Comparison of ENCODE assay signal across 8 cellular contexts in the genomic region with DNA sequence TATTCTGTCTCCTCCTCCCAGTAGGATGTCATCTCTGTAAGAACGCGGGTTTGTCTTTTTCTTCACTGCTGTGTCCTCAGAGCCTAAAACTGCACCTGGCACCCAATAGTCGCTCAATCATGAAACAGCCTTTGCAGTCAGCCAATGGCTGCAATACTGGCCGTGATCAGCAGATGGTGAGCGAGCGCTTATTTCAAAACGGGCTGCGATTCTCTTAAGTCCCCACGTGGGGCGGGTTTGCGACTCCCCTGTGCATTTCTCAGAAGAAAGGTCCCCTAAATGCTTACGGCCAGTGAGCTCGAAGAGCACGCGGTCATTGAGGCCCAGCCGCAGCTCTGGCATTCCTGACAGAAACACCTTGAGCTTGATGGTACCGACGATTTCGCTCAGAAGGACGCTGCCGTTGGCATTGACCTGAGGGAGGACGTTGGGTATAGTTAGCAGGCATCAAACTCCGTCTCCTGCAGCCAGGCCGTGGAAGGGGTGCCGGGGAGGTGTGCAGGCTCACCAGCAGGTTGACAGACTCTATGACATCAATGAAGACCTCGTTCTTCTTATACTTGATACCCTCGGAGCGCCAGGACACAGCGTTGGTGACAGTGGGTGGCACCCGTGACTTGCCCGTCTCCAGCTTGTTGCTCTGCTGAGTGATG. TPM values are rescaled to one million over a fixed set of nuclear protein-coding genes. Genes with fewer than 3 reads are reported as not detected.
DNase-seq lines count a peak whose midpoint lies in the region; ATAC-seq and TF ChIP-seq lines count a peak whose summit lies in the region.

No MANE protein-coding gene starts in this region.

- peaks cover 7% of the 10 kb centered on the region for H3K4me1 ChIP-seq in DND-41 (ENCODE audit: insufficient read depth, low read length)
- H3K4me1 ChIP-seq in KMS-11 (ENCODE audit: low read depth, poor library complexity, severe bottlenecking), result no peaks in the 10 kb centered on the region

- no peaks in the 10 kb centered on the region for H3K36me3 Mint-ChIP-seq in activated T-cell treated with anti-CD3 and anti-CD28 coated beads, Interleukin-2, amount 50 U/mL, for 4 hours (ENCODE audit: insufficient read depth)
- no peaks in the 10 kb centered on the region for H3K36me3 Mint-ChIP-seq in neural crest cell (ENCODE audit: low read depth)

- H3K4me3 ChIP-seq in DND-41 (ENCODE audit: low read depth in 1 of 2, low read length in 2 of 2) (no peak overlapping the region), KMS-11 (IDR thresholded peaks at IDR 0.05; ENCODE audit: insufficient read depth, low read depth, low read length) (no peak overlapping the region)

- H3K4me2 ChIP-seq in DND-41 (ENCODE audit: insufficient read depth, low read length) (peak overlapping the region; percentile 50; the same call in 1 of the 2 replicates), KMS-11 (peak overlapping the region; percentile 18; the same call in 1 of the 2 replicates)

- no peaks in the 10 kb centered on the region for H3K9me3 Mint-ChIP-seq in activated T-cell treated with anti-CD3 and anti-CD28 coated beads, Interleukin-2, amount 50 U/mL, for 4 hours
- no peaks in the 10 kb centered on the region for H3K9me3 Mint-ChIP-seq in neural crest cell

- H3K27ac ChIP-seq in DND-41 (ENCODE audit: low read length), result no peak overlapping the region
- H3K27ac ChIP-seq in KMS-11, result no peak overlapping the region

- DNase-seq in DND-41 (peak; percentile 90), RKO (ENCODE audit: low spot score) (peak; percentile 95), fibroblast of peridontal ligament (ENCODE audit: extremely low read depth) (peak; percentile 93), neural crest cell (ENCODE audit: low read depth, low spot score) (peak; percentile 93)
- peak; percentile 90 for DNase-seq in activated T-cell treated with anti-CD3 and anti-CD28 coated beads, Interleukin-2, amount 50 U/mL, for 4 hours
- peak; percentile 92 for DNase-seq in stimulated activated naive CD8-positive, alpha-beta T cell treated with anti-CD3 and anti-CD28 coated beads, Interleukin-15, Interleukin-2, amounts not matched to agents 100 U/mL and 50 U/mL, for 24 hours

- no peak overlapping the region for H3K9ac ChIP-seq in DND-41 (ENCODE audit: low read depth, low read length)
- no peak overlapping the region for H3K9ac ChIP-seq in KMS-11

- H3K4me3 Mint-ChIP-seq in activated T-cell treated with anti-CD3 and anti-CD28 coated beads, Interleukin-2, amount 50 U/mL, for 4 hours, result no peak overlapping the region
- no peak overlapping the region for H3K4me3 Mint-ChIP-seq in neural crest cell

- H3K27me3 ChIP-seq in DND-41 (ENCODE audit: insufficient read depth, low read length, poor library complexity), result no peaks in the 10 kb centered on the region
- H3K27me3 ChIP-seq in KMS-11 (ENCODE audit: insufficient read depth, low read depth), result peaks cover 23% of the 10 kb centered on the region

- no peaks in the 10 kb centered on the region for H4K20me1 ChIP-seq in DND-41 (ENCODE audit: insufficient read depth, low read length)
- H4K20me1 ChIP-seq in KMS-11 (ENCODE audit: insufficient read depth), result no peaks in the 10 kb centered on the region

- H3K9me3 ChIP-seq in DND-41 (ENCODE audit: insufficient read depth, low read length, severe bottlenecking), result no peaks in the 10 kb centered on the region

- H3K36me3 ChIP-seq in DND-41 (ENCODE audit: insufficient read depth, low read length), result no peaks in the 10 kb centered on the region
- H3K36me3 ChIP-seq in KMS-11 (ENCODE audit: insufficient read depth), result no peaks in the 10 kb centered on the region

- peak overlapping the region; percentile 60 for H2AFZ ChIP-seq in DND-41 (ENCODE audit: low read depth, low read length)
- peak overlapping the region; percentile 63 for H2AFZ ChIP-seq in KMS-11 (ENCODE audit: low read depth)

- ATAC-seq in DND-41 (ENCODE audit: insufficient read depth, low read depth), result peak; percentile 96
- peak; percentile 92 for ATAC-seq in activated T-cell treated with anti-CD3 and anti-CD28 coated beads, Interleukin-2, amount 50 U/mL, for 4 hours
- peak; percentile 90 for ATAC-seq in stimulated activated naive CD8-positive, alpha-beta T cell treated with anti-CD3 and anti-CD28 coated beads, Interleukin-15, Interleukin-2, amounts not matched to agents 100 U/mL and 50 U/mL, for 24 hours
- ATAC-seq in HG02571 (IDR thresholded peaks at IDR 0.05; ENCODE audit: unreplicated experiment), result no peak

- no peaks in the 10 kb centered on the region for H3K79me2 ChIP-seq in DND-41 (ENCODE audit: insufficient read depth, low read length)
- H3K79me2 ChIP-seq in KMS-11 (ENCODE audit: insufficient read depth, low read depth), result no peaks in the 10 kb centered on the region

- H3K27me3 Mint-ChIP-seq in activated T-cell treated with anti-CD3 and anti-CD28 coated beads, Interleukin-2, amount 50 U/mL, for 4 hours (ENCODE audit: low read depth), result no peaks in the 10 kb centered on the region
- peaks cover 26% of the 10 kb centered on the region for H3K27me3 Mint-ChIP-seq in neural crest cell (ENCODE audit: low read depth)

- TF ChIP-seq CTCF in DND-41 (IDR thresholded peaks at IDR 0.05; ENCODE audit: borderline replicate concordance, extremely low read depth, low read length, poor library complexity, severe bottlenecking), result peak; percentile 100
- TF ChIP-seq CTCF in KMS-11 (conservative IDR thresholded peaks at IDR 0.05; ENCODE audit: low read depth, low read length), result peak; percentile 91
- peak; percentile 97 for TF ChIP-seq CTCF in neural crest cell (conservative IDR thresholded peaks at IDR 0.05)

- peaks cover 15% of the 10 kb centered on the region for H3K4me1 Mint-ChIP-seq in activated T-cell treated with anti-CD3 and anti-CD28 coated beads, Interleukin-2, amount 50 U/mL, for 4 hours (ENCODE audit: low read depth)
- peaks cover 6% of the 10 kb centered on the region for H3K4me1 Mint-ChIP-seq in neural crest cell

- H3K27ac Mint-ChIP-seq in neural crest cell (ENCODE audit: unreplicated experiment), result no peak overlapping the region

RNA-seq across cellular contexts. Expression of gene AP1M2, which starts 6.0 kb away (rescaled TPM):
- under 1 TPM in 2 of 3 donors, not detected in 1; 0.43 to 0.95 TPM for total RNA-seq in activated T-cell treated with anti-CD3 and anti-CD28 coated beads, Interleukin-2, amount 50 U/mL, for 4 hours
- total RNA-seq in neural crest cell, result not detected in 2 replicates

RNA-seq across cellular contexts. Expression of gene CDKN2D, which starts 12.3 kb away (rescaled TPM):
- 10 to 100 TPM; 15.3 to 19.8 (median 19.7) TPM for total RNA-seq in activated T-cell treated with anti-CD3 and anti-CD28 coated beads, Interleukin-2, amount 50 U/mL, for 4 hours
- total RNA-seq in neural crest cell, result 8.7 and 9.5 TPM in 2 replicates

RNA-seq across cellular contexts. Expression of gene KRI1, which starts 15.3 kb away (rescaled TPM):
- 10 to 100 TPM; 74.2 to 95.4 (median 87.4) TPM for total RNA-seq in activated T-cell treated with anti-CD3 and anti-CD28 coated beads, Interleukin-2, amount 50 U/mL, for 4 hours
- 41.2 and 42.5 TPM in 2 replicates for total RNA-seq in neural crest cell

RNA-seq across cellular contexts. Expression of gene ATG4D, which starts 37.4 kb away (rescaled TPM):
- 10 to 100 TPM; 36.3 to 47.1 (median 39.9) TPM for total RNA-seq in activated T-cell treated with anti-CD3 and anti-CD28 coated beads, Interleukin-2, amount 50 U/mL, for 4 hours
- total RNA-seq in neural crest cell, result 53.3 and 56.7 TPM in 2 replicates

RNA-seq across cellular contexts. Expression of gene SLC44A2, which starts 44.2 kb away (rescaled TPM):
- total RNA-seq in activated T-cell treated with anti-CD3 and anti-CD28 coated beads, Interleukin-2, amount 50 U/mL, for 4 hours, result 10 to 100 TPM; 41.5 to 45.8 (median 44.3) TPM
- total RNA-seq in neural crest cell, result 94.5 and 99.5 TPM in 2 replicates
